30 cellular contexts compared by ENCODE assay signal in genomic region chrX:150599226-150599625, GRCh38.
"Had no signal": no experiment of that assay in that cellular context is flagged by ENCODE, and none has a peak within 500 bp of the region (broad histone marks: within the 10 kb centered on the region; RNA-seq: fewer than 3 reads in every experiment).

No MANE protein-coding gene starts in this region.

- H3K27me3 ChIP-seq: ascending aorta, gastroesophageal sphincter, pancreas, sigmoid colon, stomach, thyroid gland, upper lobe of left lung had no signal

- FAIRE-seq: keratinocyte, pancreas, small intestine had no signal

- H3K4me1 ChIP-seq: ascending aorta, gastroesophageal sphincter, pancreas, prostate gland, sigmoid colon, stomach, thyroid gland, upper lobe of left lung had no signal

- ATAC-seq: gastroesophageal sphincter; left colon; naive thymus-derived CD4-positive, alpha-beta T cell; pancreas; stimulated activated effector memory CD8-positive, alpha-beta T cell treated with anti-CD3 and anti-CD28 coated beads, Interleukin-12 subunit alpha, Interleukin-12 subunit beta, amount 100 ng/mL, for 72 hours had no signal

- H3K27ac ChIP-seq: ascending aorta, coronary artery, dorsolateral prefrontal cortex, gastroesophageal sphincter, pancreas, prostate gland, sigmoid colon, stomach, thyroid gland, upper lobe of left lung, VCaP had no signal

- H3K4me3 ChIP-seq: ascending aorta, coronary artery, dorsolateral prefrontal cortex, gastroesophageal sphincter, pancreas, prostate gland, sigmoid colon, stomach, thyroid gland, upper lobe of left lung had no signal

- H3K36me3 ChIP-seq: pancreas, prostate gland, thyroid gland had no signal

- DNase-seq: activated CD4-positive, alpha-beta memory T cell treated with anti-CD3 and anti-CD28 coated beads for 36 hours; activated CD4-positive, alpha-beta T cell treated with anti-CD3 and anti-CD28 coated beads, Interleukin-2, amount 10 ng/mL, durations not matched to agents 24 days and 14 days; activated CD4-positive, CD25-positive, alpha-beta regulatory T cell treated with anti-CD3 and anti-CD28 coated beads, Interleukin-2, amount 50 U/mL, for 72 hours; activated CD8-positive, alpha-beta memory T cell treated with anti-CD3 and anti-CD28 coated beads, Interleukin-2, amount 50 U/mL, for 4 hours; activated effector memory CD4-positive, alpha-beta T cell treated with anti-CD3 and anti-CD28 coated beads, Interleukin-2, amount 50 U/mL, for 16 hours; activated naive CD4-positive, alpha-beta T cell treated with anti-CD3 and anti-CD28 coated beads, Interleukin-2, amount 10 ng/mL, durations not matched to agents 7 days and 5 days; activated naive CD8-positive, alpha-beta T cell treated with anti-CD3 and anti-CD28 coated beads, Interleukin-2, amount 10 ng/mL, durations not matched to agents 7 days and 5 days; activated T-cell treated with anti-CD3 and anti-CD28 coated beads, Interleukin-2, amount 50 U/mL, for 1 hour; dorsolateral prefrontal cortex; effector memory CD4-positive, alpha-beta T cell; erythroblast; hippocampal formation; left colon; mammary epithelial cell; naive thymus-derived CD4-positive, alpha-beta T cell; pancreas; retina; sigmoid colon; small intestine; stimulated activated CD4-positive, alpha-beta T cell treated with anti-CD3 and anti-CD28 coated beads, Interleukin-4, amount 100 ng/mL, for 24 hours; stomach; thyroid gland; upper lobe of left lung had no signal

- H3K9me3 ChIP-seq: ascending aorta, gastroesophageal sphincter, pancreas, prostate gland, sigmoid colon, stomach, thyroid gland, upper lobe of left lung had no signal
